2 cellular contexts compared by ENCODE assay signal in genomic region chr1:184052194-184052559, GRCh38.
TF ChIP-seq lines count a peak whose summit lies in the region.

No MANE protein-coding gene starts in this region.

TF ChIP-seq in GM12891, 5 proteins besides CTCF, POLR2A, EP300 and RAD21 (continued from another document):
- TF ChIP-seq PAX5 (IDR thresholded peaks at IDR 0.05; ENCODE audit: insufficient read depth, low read length, severe bottlenecking), result no peak

TF ChIP-seq in endothelial cell of umbilical vein, 7 proteins besides CTCF, POLR2A, EP300 and RAD21 (continued from another document):
- TF ChIP-seq FOS (IDR thresholded peaks at IDR 0.05; ENCODE audit: borderline replicate concordance, insufficient read depth, low read length), result no peak
- no peak for TF ChIP-seq POLR2AphosphoS5 (IDR thresholded peaks at IDR 0.05; ENCODE audit: insufficient read depth, low read depth, low read length)
- TF ChIP-seq JUN (IDR thresholded peaks at IDR 0.05; ENCODE audit: borderline replicate concordance, insufficient read depth, insufficient read length, low read depth), result no peak
- no peak for TF ChIP-seq GATA2 (IDR thresholded peaks at IDR 0.05; ENCODE audit: insufficient read depth, insufficient read length, low read depth, low read length)
- TF ChIP-seq MYC (IDR thresholded peaks at IDR 0.05; ENCODE audit: low read depth, low read length), result no peak
